In genomic region chr11:20102393-20102792, GRCh38 we compare ENCODE assay signal across 15 cellular contexts. TPM values are rescaled to one million over a fixed set of nuclear protein-coding genes. Genes with fewer than 3 reads are reported as not detected.
DNase-seq lines count a peak whose midpoint lies in the region; ATAC-seq, FAIRE-seq and TF ChIP-seq lines count a peak whose summit lies in the region.
"Had no signal": no experiment of that assay in that cellular context is flagged by ENCODE, and none has a peak within 500 bp of the region (broad histone marks: within the 10 kb centered on the region; RNA-seq: fewer than 3 reads in every experiment).

No MANE protein-coding gene starts in this region.

- WGBS in IMR-90 (ENCODE audit: extremely low coverage in 2 of 2, insufficient read length in 1 of 2), 2 experiments: 38% methylated on average over 1 of the region's 5 CpGs; no CpG with 5 or more reads in 1 of the 2 experiments

- H3K9me1 ChIP-seq in IMR-90 (ENCODE audit: insufficient read depth, low read length): peaks cover 23% of the 10 kb centered on the region; the same call in 1 of the 2 replicates

- H2AK9ac ChIP-seq in IMR-90 (replicated peaks; ENCODE audit: low read depth, low read length, poor library complexity): peak overlapping the region; percentile 16

- no peak for TF ChIP-seq RAD21 in IMR-90 (IDR thresholded peaks at IDR 0.05; ENCODE audit: low read length)

- H2AFZ ChIP-seq in IMR-90 (replicated peaks; ENCODE audit: low read length, poor library complexity): no peak overlapping the region
- H2AFZ ChIP-seq: PC-9 had no signal

- H3K4ac ChIP-seq in IMR-90 (ENCODE audit: low read depth, low read length): no peak overlapping the region

- H2BK20ac ChIP-seq in IMR-90 (ENCODE audit: low read depth, low read length): no peak overlapping the region

- dilution Hi-C loops in IMR-90 (cut with HindIII; ENCODE audit: low sequenced_read_pairs, unreplicated experiment): no loop called here

- H3K56ac ChIP-seq in IMR-90 (ENCODE audit: extremely low read depth, insufficient read depth, low read length): no peak overlapping the region

- TF ChIP-seq POLR2A in IMR-90 (IDR thresholded peaks at IDR 0.05; ENCODE audit: low read depth, low read length) (no peak), GM12891 (IDR thresholded peaks at IDR 0.05; ENCODE audit: low read depth, low read length) (no peak)

- POLR2A ChIA-PET in IMR-90 (lab: Charles Lee; ENCODE audit: unreplicated experiment) (no interaction called here), RWPE1 (lab: Yijun Ruan, JAX; ENCODE audit: low non-redundant PET) (no interaction called here)

- H3K36me3 Mint-ChIP-seq in chondrocyte (ENCODE audit: low read depth): peaks cover 60% of the 10 kb centered on the region

- no peaks in the 10 kb centered on the region for H3K27me3 Mint-ChIP-seq in chondrocyte (ENCODE audit: low read depth)
- H3K27me3 Mint-ChIP-seq: CD8-positive, alpha-beta memory T cell had no signal

- no peak overlapping the region for H3K14ac ChIP-seq in IMR-90 (replicated peaks; ENCODE audit: low read depth, low read length)

- peaks cover 5% of the 10 kb centered on the region; the same call in 1 of the 2 replicates for H3K4me1 ChIP-seq in IMR-90 (ENCODE audit: control insufficient read depth, insufficient read depth, low read length)
- H3K4me1 ChIP-seq in SJCRH30: no peaks in the 10 kb centered on the region
- H3K4me1 ChIP-seq: HAP-1 had no signal

- peaks cover 37% of the 10 kb centered on the region for H3K4me1 Mint-ChIP-seq in chondrocyte (ENCODE audit: low read depth)

- H2BK120ac ChIP-seq in IMR-90 (ENCODE audit: low read depth, low read length): no peak overlapping the region

- CTCF ChIA-PET in IMR-90 (lab: Yijun Ruan, JAX): no interaction called here
- CTCF ChIA-PET in RWPE1 (lab: Yijun Ruan, JAX): interaction anchor here (0.7 kb wide), 1 partner anchor 17 kb away, joined by 4 read pairs; no protein-coding TSS in a partner anchor

- H3K27me3 ChIP-seq in IMR-90 (ENCODE audit: control insufficient read depth, insufficient read depth, low read length) (no peaks in the 10 kb centered on the region), SJCRH30 (no peaks in the 10 kb centered on the region)
- H3K27me3 ChIP-seq: BLaER1 had no signal

- H4K91ac ChIP-seq in IMR-90 (ENCODE audit: insufficient read depth, low read depth, low read length): no peak overlapping the region

- H4K8ac ChIP-seq in IMR-90 (ENCODE audit: low read depth in 2 of 2, low read length in 2 of 2): no peak overlapping the region

- H3K4me2 ChIP-seq in IMR-90 (ENCODE audit: low read depth, low read length): no peak overlapping the region
- H3K4me2 ChIP-seq: PC-9 had no signal

- H4K5ac ChIP-seq in IMR-90 (ENCODE audit: low read depth, low read length): no peak overlapping the region

- no peaks in the 10 kb centered on the region for H3K9me3 Mint-ChIP-seq in chondrocyte (ENCODE audit: low read depth)
- H3K9me3 Mint-ChIP-seq: CD8-positive, alpha-beta memory T cell had no signal

- no peak overlapping the region for H3K4me3 ChIP-seq in IMR-90 (ENCODE audit: insufficient read depth, low read depth, low read length)
- no peak overlapping the region for H3K4me3 ChIP-seq in SJCRH30
- H3K4me3 ChIP-seq: BLaER1, HAP-1, PC-9 had no signal

- BruUV-seq in IMR-90 (replicated peaks; lab: Mats Ljungman, UMichigan): no TSS peak

- no peaks in the 10 kb centered on the region for H3K9me3 ChIP-seq in IMR-90 (ENCODE audit: control insufficient read depth, insufficient read depth, low read length)
- H3K9me3 ChIP-seq in SJCRH30 (replicated peaks): no peaks in the 10 kb centered on the region
- H3K9me3 ChIP-seq: BLaER1, HAP-1 had no signal

- H3K27ac ChIP-seq in IMR-90 (ENCODE audit: insufficient read depth, low read length) (no peak overlapping the region), RWPE1 (peak overlapping the region; percentile 21; the same call in 1 of the 2 replicates), SJCRH30 (no peak overlapping the region)
- H3K27ac ChIP-seq: BLaER1, PC-9 had no signal

- H3K9ac ChIP-seq in IMR-90 (ENCODE audit: low read depth, low read length): no peak overlapping the region
- H3K9ac ChIP-seq: BLaER1 had no signal

- H3K36me3 ChIP-seq in IMR-90 (ENCODE audit: control insufficient read depth, insufficient read depth, low read length): peaks cover 52% of the 10 kb centered on the region
- H3K36me3 ChIP-seq in SJCRH30: peaks cover 93% of the 10 kb centered on the region
- H3K36me3 ChIP-seq: BLaER1, HAP-1 had no signal

- no peak overlapping the region for H2AK5ac ChIP-seq in IMR-90 (ENCODE audit: low read depth, low read length)

- DNase-seq in IMR-90 (no peak), RWPE1 (ENCODE audit: low spot score) (no peak), chondrocyte (ENCODE audit: low spot score) (no peak), left lobe of liver (ENCODE audit: low spot score) (no peak), SJCRH30 (no peak), GM12891 (ENCODE audit: insufficient read length, low spot score) (no peak)
- DNase-seq: CD8-positive, alpha-beta memory T cell; DND-41; GF-D8; NCI-H1436 treated with DMSO at 0.1 percent for 48 hours; NCI-H446; PC-9 had no signal

- H3K79me1 ChIP-seq in IMR-90 (ENCODE audit: low read depth in 1 of 2, low read length in 2 of 2): no peaks in the 10 kb centered on the region

- no peak overlapping the region for H3K23ac ChIP-seq in IMR-90 (ENCODE audit: low read depth, low read length)

- no peak overlapping the region for H3K4me3 Mint-ChIP-seq in chondrocyte (ENCODE audit: unreplicated experiment)
- H3K4me3 Mint-ChIP-seq: CD8-positive, alpha-beta memory T cell had no signal

- no peak overlapping the region for H2BK15ac ChIP-seq in IMR-90 (ENCODE audit: low read depth, low read length)

- in situ Hi-C loops in IMR-90 (cut with MboI; ENCODE audit: low sequenced_read_pairs): no loop called here

- no peak overlapping the region for H3K18ac ChIP-seq in IMR-90 (ENCODE audit: low read depth, low read length)

- H3K27ac Mint-ChIP-seq in chondrocyte (ENCODE audit: unreplicated experiment): peak overlapping the region; percentile 60

- no peak for ATAC-seq in IMR-90 (ENCODE audit: low read depth)
- peak; percentile 49 for ATAC-seq in left lobe of liver
- no peak for ATAC-seq in HG03135 (IDR thresholded peaks at IDR 0.05; ENCODE audit: unreplicated experiment)

- TF ChIP-seq CTCF in IMR-90 (conservative IDR thresholded peaks at IDR 0.05; ENCODE audit: low read depth, low read length): no peak
- TF ChIP-seq CTCF in RWPE1 (conservative IDR thresholded peaks at IDR 0.05; ENCODE audit: low read depth): no peak
- no peak for TF ChIP-seq CTCF in chondrocyte (IDR thresholded peaks at IDR 0.05)

- H2BK5ac ChIP-seq in IMR-90 (ENCODE audit: low read depth, low read length, poor library complexity, severe bottlenecking): no peak overlapping the region

- peaks cover 4% of the 10 kb centered on the region; the same call in 1 of the 2 replicates for H4K20me1 ChIP-seq in IMR-90 (ENCODE audit: insufficient read depth, low read length)
- H4K20me1 ChIP-seq: BLaER1 had no signal

- intact Hi-C loops in IMR-90 (cut with micrococcal nuclease): no loop called here

- FAIRE-seq in GM12891 (lab: Jason Lieb, UNC): no peak

TF ChIP-seq in IMR-90, 13 proteins besides CTCF, POLR2A, EP300 and RAD21 (continues in another document):
- TF ChIP-seq MXI1 (IDR thresholded peaks at IDR 0.05; ENCODE audit: borderline replicate concordance, low read depth, low read length) (no peak), FOS (IDR thresholded peaks at IDR 0.05; ENCODE audit: low read depth, low read length) (no peak), RCOR1 (IDR thresholded peaks at IDR 0.05; ENCODE audit: insufficient replicate concordance, low read length) (no peak), CEBPB (IDR thresholded peaks at IDR 0.05; ENCODE audit: low read depth, low read length) (no peak), USF2 (IDR thresholded peaks at IDR 0.05; ENCODE audit: low read depth, low read length) (no peak), BHLHE40 (IDR thresholded peaks at IDR 0.05; ENCODE audit: low read depth, low read length) (no peak)

TF ChIP-seq in GM12891, 5 proteins besides CTCF, POLR2A, EP300 and RAD21:
- TF ChIP-seq POLR2AphosphoS5 (IDR thresholded peaks at IDR 0.05; ENCODE audit: low read depth, low read length) (no peak), TAF1 (IDR thresholded peaks at IDR 0.05; ENCODE audit: low read depth, low read length) (no peak), PAX5 (IDR thresholded peaks at IDR 0.05; ENCODE audit: insufficient read depth, low read length, severe bottlenecking) (no peak), POU2F2 (IDR thresholded peaks at IDR 0.05; ENCODE audit: low read depth, low read length) (no peak), SPI1 (IDR thresholded peaks at IDR 0.05; ENCODE audit: low read depth, low read length) (no peak)
TF ChIP-seq in GM12891: peak in this region for 0.

RNA-seq across cellular contexts. Expression of gene DBX1, which starts 57.9 kb away (rescaled TPM):
- total RNA-seq in IMR-90 (2012; rRNA removed) (not detected in 2 replicates), chondrocyte (not detected in 3 replicates), left lobe of liver (not detected)
- polyA plus RNA-seq in IMR-90 (2012; rRNA removed): not detected in 2 replicates
- polyA plus RNA-seq in IMR-90 (2012; cell fraction: cytosol; rRNA removed): not detected in 2 replicates
- not detected in 2 replicates for polyA plus RNA-seq in IMR-90 (2012; cell fraction: nucleus; rRNA removed; ENCODE audit: low replicate concordance)
- 2.5 and 2.9 TPM in 2 replicates for total RNA-seq in SJCRH30 (2014; rRNA removed; shearing (Covaris generic))
- not detected for polyA plus RNA-seq in GM12891 (2012; ENCODE audit: low read depth, missing spikeins)
- total RNA-seq: CD8-positive, alpha-beta memory T cell; PC-9 had no signal
- polyA plus RNA-seq: CD8-positive, alpha-beta memory T cell had no signal
